14 cellular contexts compared by ENCODE assay signal in genomic region chr1:53733975-53734649, GRCh38. TPM values are rescaled to one million over a fixed set of nuclear protein-coding genes. Genes with fewer than 3 reads are reported as not detected.
DNase-seq lines count a peak whose midpoint lies in the region; FAIRE-seq and TF ChIP-seq lines count a peak whose summit lies in the region.
"Had no signal": no experiment of that assay in that cellular context is flagged by ENCODE, and none has a peak within 500 bp of the region (broad histone marks: within the 10 kb centered on the region; RNA-seq: fewer than 3 reads in every experiment).

No MANE protein-coding gene starts in this region.

- peaks cover 2% of the 10 kb centered on the region for H3K4me1 Mint-ChIP-seq in activated CD4-positive, alpha-beta memory T cell treated with anti-CD3 and anti-CD28 coated beads for 36 hours (ENCODE audit: low read depth)
- H3K4me1 Mint-ChIP-seq: activated naive CD8-positive, alpha-beta T cell treated with anti-CD3 and anti-CD28 coated beads, Interleukin-2, amount 10 ng/mL, durations not matched to agents 7 days and 5 days had no signal

- H2BK120ac ChIP-seq in trophoblast cell (ENCODE audit: insufficient read depth, low read length, poor library complexity), result no peak overlapping the region

- H3K4me3 ChIP-seq in AG09309 (ENCODE audit: control insufficient read depth, low read depth, low read length) (peak overlapping the region; percentile 39), astrocyte of the cerebellum (ENCODE audit: low read depth, low read length) (peak overlapping the region; percentile 26), trophoblast cell (ENCODE audit: low read depth, low read length) (no peak overlapping the region)
- H3K4me3 ChIP-seq: colonic mucosa, esophagus muscularis mucosa had no signal

- peaks cover 12 to 13% of the 10 kb centered on the region in 2 experiments for H3K4me1 ChIP-seq in trophoblast cell (ENCODE audit: control insufficient read depth in 1 of 2, insufficient read depth in 2 of 2, low read length in 2 of 2)

- no peak overlapping the region for H3K14ac ChIP-seq in trophoblast cell (ENCODE audit: low read length)

- H3K9me3 Mint-ChIP-seq in activated CD4-positive, alpha-beta memory T cell treated with anti-CD3 and anti-CD28 coated beads for 36 hours, result no peaks in the 10 kb centered on the region
- H3K9me3 Mint-ChIP-seq: activated naive CD8-positive, alpha-beta T cell treated with anti-CD3 and anti-CD28 coated beads, Interleukin-2, amount 10 ng/mL, durations not matched to agents 7 days and 5 days had no signal

- TF ChIP-seq CTCF in AG09309 (IDR thresholded peaks at IDR 0.05; ENCODE audit: control insufficient read depth, insufficient read depth, low read depth, low read length, missing control alignments) (no peak), astrocyte of the cerebellum (IDR thresholded peaks at IDR 0.05; ENCODE audit: low read depth, low read length, missing control alignments) (no peak)

- POLR2A ChIA-PET in activated CD4-positive, alpha-beta memory T cell treated with anti-CD3 and anti-CD28 coated beads for 36 hours (lab: Charles Lee), result no interaction called here

- H3K27me3 Mint-ChIP-seq in activated CD4-positive, alpha-beta memory T cell treated with anti-CD3 and anti-CD28 coated beads for 36 hours, result peaks cover 28% of the 10 kb centered on the region

- H3K9ac ChIP-seq in trophoblast cell (ENCODE audit: low read length), result no peak overlapping the region

- H4K12ac ChIP-seq in trophoblast cell (ENCODE audit: low read depth, low read length), result no peak overlapping the region

- DNase-seq in AG09309 (ENCODE audit: low read depth), result peak; percentile 86
- peak; percentile 28 for DNase-seq in HTR-8/SVneo (ENCODE audit: insufficient read length, low spot score)
- no peak for DNase-seq in astrocyte of the cerebellum (ENCODE audit: low read depth)
- peak; percentile 46 for DNase-seq in myocyte (ENCODE audit: low read depth)
- DNase-seq in NCI-H748 (lab: John Stamatoyannopoulos, UW; ENCODE audit: unreplicated experiment), result no peak
- no peak for DNase-seq in activated CD4-positive, alpha-beta memory T cell treated with anti-CD3 and anti-CD28 coated beads for 36 hours
- no peak for DNase-seq in trophoblast cell
- no peak for DNase-seq in D341Med (ENCODE audit: low spot score)
- DNase-seq: activated naive CD8-positive, alpha-beta T cell treated with anti-CD3 and anti-CD28 coated beads, Interleukin-2, amount 10 ng/mL, durations not matched to agents 7 days and 5 days; colonic mucosa; NCI-H1930 had no signal

- no peaks in the 10 kb centered on the region for H3K36me3 Mint-ChIP-seq in activated CD4-positive, alpha-beta memory T cell treated with anti-CD3 and anti-CD28 coated beads for 36 hours
- H3K36me3 Mint-ChIP-seq: activated naive CD8-positive, alpha-beta T cell treated with anti-CD3 and anti-CD28 coated beads, Interleukin-2, amount 10 ng/mL, durations not matched to agents 7 days and 5 days had no signal

- peaks cover 24% of the 10 kb centered on the region for H3K27me3 ChIP-seq in trophoblast cell (ENCODE audit: insufficient read depth, low read length)

- no peak overlapping the region for H2BK12ac ChIP-seq in trophoblast cell (ENCODE audit: low read length)

- H3K27ac Mint-ChIP-seq in activated CD4-positive, alpha-beta memory T cell treated with anti-CD3 and anti-CD28 coated beads for 36 hours, result no peak overlapping the region
- H3K27ac Mint-ChIP-seq: activated naive CD8-positive, alpha-beta T cell treated with anti-CD3 and anti-CD28 coated beads, Interleukin-2, amount 10 ng/mL, durations not matched to agents 7 days and 5 days had no signal

- peaks cover 5% of the 10 kb centered on the region for H3K9me3 ChIP-seq in trophoblast cell (ENCODE audit: insufficient read depth, low read depth, low read length)
- H3K9me3 ChIP-seq: colonic mucosa, esophagus muscularis mucosa had no signal

- in situ Hi-C loops in astrocyte of the cerebellum (cut with HindIII; ENCODE audit: low sequenced_read_pairs), result loop anchor here (25.0 kb wide), 1 partner anchor 247 kb away; no protein-coding TSS in a partner anchor

- H3K4ac ChIP-seq in trophoblast cell (ENCODE audit: low read depth, low read length), result no peak overlapping the region

- H3K36me3 ChIP-seq in trophoblast cell (ENCODE audit: control insufficient read depth in 1 of 2, insufficient read depth in 2 of 2, low read length in 2 of 2), result no peaks in the 10 kb centered on the region
- H3K36me3 ChIP-seq: colonic mucosa, esophagus muscularis mucosa had no signal

- intact Hi-C loops in activated CD4-positive, alpha-beta memory T cell treated with anti-CD3 and anti-CD28 coated beads for 36 hours (cut with micrococcal nuclease), result no loop called here

- H3K79me1 ChIP-seq in trophoblast cell (ENCODE audit: low read length), result no peaks in the 10 kb centered on the region

- no peak overlapping the region for H3K23ac ChIP-seq in trophoblast cell (ENCODE audit: low read length)

- no peak overlapping the region for H4K8ac ChIP-seq in trophoblast cell (ENCODE audit: low read depth, low read length)

- no peak for FAIRE-seq in HTR-8/SVneo (lab: Jason Lieb, UNC)
- FAIRE-seq: GM19239 had no signal

- no peak overlapping the region for H4K91ac ChIP-seq in trophoblast cell (ENCODE audit: low read depth, low read length)

- H3K27ac ChIP-seq in trophoblast cell (ENCODE audit: low read depth, low read length), result no peak overlapping the region
- H3K27ac ChIP-seq: C4-2B, colonic mucosa, esophagus muscularis mucosa had no signal

- no peak overlapping the region for H3K4me2 ChIP-seq in trophoblast cell (ENCODE audit: low read length)

- no peak overlapping the region for H3K18ac ChIP-seq in trophoblast cell (ENCODE audit: low read length)

- no peaks in the 10 kb centered on the region for H3K79me2 ChIP-seq in trophoblast cell (ENCODE audit: control insufficient read depth, insufficient read depth, low read length, poor library complexity)

- no peak overlapping the region for H2AFZ ChIP-seq in trophoblast cell (ENCODE audit: insufficient read depth, low read length, poor library complexity)

- no peak overlapping the region for H2AK5ac ChIP-seq in trophoblast cell (ENCODE audit: low read length)

- CTCF ChIA-PET in activated CD4-positive, alpha-beta memory T cell treated with anti-CD3 and anti-CD28 coated beads for 36 hours (lab: Charles Lee), result no interaction called here

- H2BK5ac ChIP-seq in trophoblast cell (ENCODE audit: low read depth, low read length, poor library complexity), result no peak overlapping the region

- WGBS in trophoblast cell (ENCODE audit: extremely low coverage, insufficient coverage, insufficient read length), result no CpG with 5 or more reads among the region's 10 CpGs

- no peak overlapping the region for H3K4me3 Mint-ChIP-seq in activated CD4-positive, alpha-beta memory T cell treated with anti-CD3 and anti-CD28 coated beads for 36 hours
- H3K4me3 Mint-ChIP-seq: activated naive CD8-positive, alpha-beta T cell treated with anti-CD3 and anti-CD28 coated beads, Interleukin-2, amount 10 ng/mL, durations not matched to agents 7 days and 5 days had no signal

RNA-seq across cellular contexts. Expression of gene GLIS1, which starts 4.9 kb away (rescaled TPM):
- total RNA-seq in myocyte, result 1.6 and 1.9 TPM in 2 replicates
- 1.0 TPM for polyA plus RNA-seq in myocyte (2012)
- not detected for total RNA-seq in activated CD4-positive, alpha-beta memory T cell treated with anti-CD3 and anti-CD28 coated beads for 36 hours
- 0.10 TPM in 2 replicates for polyA plus RNA-seq in trophoblast cell (2013)
- total RNA-seq: activated naive CD8-positive, alpha-beta T cell treated with anti-CD3 and anti-CD28 coated beads, Interleukin-2, amount 10 ng/mL, durations not matched to agents 7 days and 5 days had no signal

Comparison
In these comparisons a context has a peak if more than half of its experiments do, and no peak if none do; other contexts are left out.
1. DNase-seq: peak in AG09309 (single experiment), HTR-8/SVneo (single experiment) and myocyte (single experiment); none in astrocyte of the cerebellum (single experiment), NCI-H748 (single experiment), activated CD4-positive, alpha-beta memory T cell treated with anti-CD3 and anti-CD28 coated beads for 36 hours (single experiment), trophoblast cell (0 of 2) and D341Med (single experiment).